12 cellular contexts compared by ENCODE assay signal in genomic region chr21:43602277-43603229, GRCh38. TPM values are rescaled to one million over a fixed set of nuclear protein-coding genes. Genes with fewer than 3 reads are reported as not detected.
DNase-seq lines count a peak whose midpoint lies in the region; ATAC-seq and TF ChIP-seq lines count a peak whose summit lies in the region.
"Had no signal": no experiment of that assay in that cellular context is flagged by ENCODE, and none has a peak within 500 bp of the region (broad histone marks: within the 10 kb centered on the region; RNA-seq: fewer than 3 reads in every experiment).

No MANE protein-coding gene starts in this region.

- H3K4me1 ChIP-seq in GM23248 (ENCODE audit: insufficient read depth) = peaks cover 59% of the 10 kb centered on the region
- H3K4me1 ChIP-seq in psoas muscle = peaks cover 13% of the 10 kb centered on the region

- WGBS in GM23248 (ENCODE audit: low coverage in 1 of 2, low lambda C conversion rate in 2 of 2, missing lambda C conversion rate in 2 of 2), 2 experiments = 87 to 89% methylated on average over 13 of the region's 13 CpGs
- WGBS in psoas muscle, 3 donors = 71 to 82% (median 73%) methylated on average over 13 of the region's 13 CpGs

- intact Hi-C loops in psoas muscle (cut with DNase I) = no loop called here

- H3K4me3 ChIP-seq in GM23248 (no peak overlapping the region), MG63 (no peak overlapping the region), psoas muscle (no peak overlapping the region)
- H3K4me3 ChIP-seq: cardiac muscle cell had no signal

- H3K27ac ChIP-seq in GM23248 (no peak overlapping the region), epithelial cell of prostate (peak overlapping the region; percentile 94), psoas muscle (peak overlapping the region; percentile 75)
- H3K27ac ChIP-seq: C4-2B had no signal

- no peaks in the 10 kb centered on the region for H4K20me1 ChIP-seq in GM23248 (ENCODE audit: insufficient read depth)

- ATAC-seq in psoas muscle (peak; percentile 50 to 69 (median 62)), HG02588 (IDR thresholded peaks at IDR 0.05; ENCODE audit: unreplicated experiment) (no peak), GM18519 (IDR thresholded peaks at IDR 0.05; ENCODE audit: low FRiP score, unreplicated experiment) (no peak)

- DNase-seq in GM23248 (no peak), MG63 (peak; percentile 41), epithelial cell of prostate (ENCODE audit: low read depth, low spot score) (no peak), psoas muscle (no peak), activated T-cell treated with anti-CD3 and anti-CD28 coated beads for 4 hours (no peak)
- DNase-seq: effector memory CD4-positive, alpha-beta T cell; NCI-H1105; stimulated activated naive CD4-positive, alpha-beta T cell had no signal

- in situ Hi-C loops in GM23248 (cut with MboI) = no loop called here

- peaks cover 43% of the 10 kb centered on the region for H3F3A ChIP-seq in GM23248 (ENCODE audit: insufficient read depth)

- no peak overlapping the region for H3K4me2 ChIP-seq in GM23248 (ENCODE audit: unreplicated experiment)

- no peaks in the 10 kb centered on the region for H3K9me2 ChIP-seq in GM23248 (ENCODE audit: insufficient read depth)

- peak overlapping the region; percentile 33; the same call in 1 of the 2 replicates for H2AFZ ChIP-seq in GM23248

- no peaks in the 10 kb centered on the region for H3K79me2 ChIP-seq in GM23248 (ENCODE audit: insufficient read depth)

- no peaks in the 10 kb centered on the region for H3K9me3 ChIP-seq in GM23248 (ENCODE audit: low read depth)
- no peaks in the 10 kb centered on the region; the same call in 1 of the 2 replicates for H3K9me3 ChIP-seq in MG63
- no peaks in the 10 kb centered on the region for H3K9me3 ChIP-seq in psoas muscle

- H3K36me3 ChIP-seq in GM23248 (ENCODE audit: low read depth) (no peaks in the 10 kb centered on the region), MG63 (no peaks in the 10 kb centered on the region), psoas muscle (ENCODE audit: insufficient read depth in 1 of 2, low read depth in 1 of 2) (no peaks in the 10 kb centered on the region)
- H3K36me3 ChIP-seq: cardiac muscle cell had no signal

- no peak for TF ChIP-seq CTCF in psoas muscle (IDR thresholded peaks at IDR 0.05)

- H3K9ac ChIP-seq in GM23248 = no peak overlapping the region

- H3K27me3 ChIP-seq in GM23248 (replicated peaks; ENCODE audit: insufficient read depth) (no peaks in the 10 kb centered on the region), MG63 (no peaks in the 10 kb centered on the region), psoas muscle (ENCODE audit: insufficient read depth in 3 of 3, low read length in 2 of 3) (no peaks in the 10 kb centered on the region)
- H3K27me3 ChIP-seq: cardiac muscle cell had no signal

RNA-seq across cellular contexts. Expression of gene HSF2BP, which starts 56.7 kb away (rescaled TPM):
- total RNA-seq in GM23248 (2014; rRNA removed; shearing (Covaris generic)) = 2.5 and 4.8 TPM in 2 replicates
- 1.6 TPM in 2 replicates for polyA plus RNA-seq in GM23248 (2016; fragmentation: Nextera tagmentation; extraction: Ambion mirVana)
- total RNA-seq in MG63 (2014; rRNA removed; shearing (Covaris generic); ENCODE audit: low replicate concordance) = 2.4 and 6.4 TPM in 2 replicates
- total RNA-seq in psoas muscle = under 1 TPM in 3 of 4 donors, not detected in 1; 0.16 to 0.23 (median 0.19) TPM
- 1 to 10 TPM in 1 of 3 donors, under 1 TPM in 2; 0.32 to 1.7 (median 0.35) TPM for polyA plus RNA-seq in psoas muscle

RNA-seq across cellular contexts. Expression of gene RRP1B, which starts 56.8 kb away (rescaled TPM):
- 14.0 and 15.0 TPM in 2 replicates for total RNA-seq in GM23248 (2014; rRNA removed; shearing (Covaris generic))
- polyA plus RNA-seq in GM23248 (2016; fragmentation: Nextera tagmentation; extraction: Ambion mirVana) (12.9 and 13.6 TPM in 2 replicates), psoas muscle (10 to 100 TPM in 2 of 3 donors, 1 to 10 TPM in 1; 6.0 to 21.2 (median 20.2) TPM)
- 17.9 and 23.0 TPM in 2 replicates for total RNA-seq in MG63 (2014; rRNA removed; shearing (Covaris generic); ENCODE audit: low replicate concordance)
- total RNA-seq in psoas muscle = 10 to 100 TPM; 14.4 to 21.6 (median 18.1) TPM

Comparison
In these comparisons a context has a peak if more than half of its experiments do, and no peak if none do; other contexts are left out.
1. ATAC-seq: peak in psoas muscle (4 of 4); none in HG02588 (single experiment) and GM18519 (single experiment).